8 cellular contexts compared by ENCODE assay signal in the genomic region with DNA sequence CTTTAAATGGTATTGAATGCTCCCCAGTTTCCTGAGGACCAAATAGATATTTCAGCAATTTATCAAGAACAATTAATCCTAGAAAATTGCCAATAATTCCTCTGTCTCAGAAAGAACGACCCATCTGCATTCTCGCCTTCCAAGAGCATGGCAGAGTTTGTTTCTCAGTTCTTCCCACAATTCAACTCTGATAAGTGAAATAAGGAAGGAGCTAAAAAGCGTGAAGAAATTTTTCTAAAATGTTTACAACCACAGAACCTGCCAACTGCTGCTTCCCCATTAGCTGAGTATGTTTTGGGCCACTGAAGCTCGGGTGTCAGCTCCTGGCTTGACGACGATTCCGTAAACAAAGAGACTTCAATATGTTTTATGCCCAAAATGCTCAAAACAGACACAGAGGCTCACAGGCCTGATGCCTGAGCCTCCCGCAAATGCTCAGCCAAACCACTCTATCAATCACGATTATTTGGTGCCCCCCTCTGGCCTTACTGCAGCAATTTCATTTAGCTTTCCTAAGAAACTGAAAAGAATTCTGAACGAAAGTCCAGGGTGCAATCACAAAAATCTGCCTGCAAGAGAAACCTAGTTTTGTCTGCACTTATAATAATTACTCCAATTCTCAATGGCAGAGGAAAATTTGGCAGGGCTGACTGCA.
DNase-seq lines count a peak whose midpoint lies in the region; ATAC-seq, FAIRE-seq and TF ChIP-seq lines count a peak whose summit lies in the region.

No MANE protein-coding gene starts in this region.

- H4K20me1 ChIP-seq in astrocyte (ENCODE audit: insufficient read depth, low read length), result no peaks in the 10 kb centered on the region

- ATAC-seq in GM21390 (IDR thresholded peaks at IDR 0.05; ENCODE audit: unreplicated experiment) (peak; percentile 58), HG03521 (IDR thresholded peaks at IDR 0.05; ENCODE audit: unreplicated experiment) (no peak)

- 36 to 45% methylated on average over 10 of the region's 10 CpGs for WGBS in esophagus squamous epithelium, 2 donors

- TF ChIP-seq CTCF in BE2C (IDR thresholded peaks at IDR 0.05; ENCODE audit: low read depth, low read length) (peak; percentile 74), astrocyte (IDR thresholded peaks at IDR 0.05; ENCODE audit: insufficient read depth, low read depth, low read length) (peak; percentile 82), type B pancreatic cell (conservative IDR thresholded peaks at IDR 0.05) (peak; percentile 75), esophagus squamous epithelium (IDR thresholded peaks at IDR 0.05) (peak in 2 of 6 experiments; percentile 6 to 32)

- no peaks in the 10 kb centered on the region for H3K79me2 ChIP-seq in astrocyte (ENCODE audit: insufficient read depth, low read length)

- H3K9ac ChIP-seq in astrocyte (ENCODE audit: low read length), result peak overlapping the region; percentile 61

- H3K36me3 Mint-ChIP-seq in astrocyte (ENCODE audit: low read depth, unreplicated experiment) (no peaks in the 10 kb centered on the region), type B pancreatic cell (no peaks in the 10 kb centered on the region)

- no peak for TF ChIP-seq POLR2A in esophagus squamous epithelium (IDR thresholded peaks at IDR 0.05)

- H3K27me3 ChIP-seq in BE2C (no peaks in the 10 kb centered on the region), astrocyte (ENCODE audit: insufficient read depth, low read length) (no peaks in the 10 kb centered on the region), esophagus squamous epithelium (no peaks in the 10 kb centered on the region)

- H3K9me3 Mint-ChIP-seq in astrocyte (ENCODE audit: unreplicated experiment), result no peaks in the 10 kb centered on the region
- H3K9me3 Mint-ChIP-seq in type B pancreatic cell, result no peaks in the 10 kb centered on the region

- H3K4me1 Mint-ChIP-seq in astrocyte (ENCODE audit: low read depth, unreplicated experiment) (peaks cover 11% of the 10 kb centered on the region), type B pancreatic cell (ENCODE audit: unreplicated experiment) (peaks cover 16% of the 10 kb centered on the region)

- peak overlapping the region; percentile 37 for H3K27ac ChIP-seq in astrocyte (ENCODE audit: low read depth, low read length)
- no peak overlapping the region for H3K27ac ChIP-seq in esophagus squamous epithelium

- peak overlapping the region; percentile 92 for H3K27ac Mint-ChIP-seq in astrocyte (ENCODE audit: unreplicated experiment)
- H3K27ac Mint-ChIP-seq in type B pancreatic cell, result peak overlapping the region; percentile 62

- no peaks in the 10 kb centered on the region for H3K9me3 ChIP-seq in BE2C
- no peaks in the 10 kb centered on the region for H3K9me3 ChIP-seq in astrocyte (ENCODE audit: insufficient read depth, low read depth, low read length)
- H3K9me3 ChIP-seq in esophagus squamous epithelium, result no peaks in the 10 kb centered on the region

- H3K27me3 Mint-ChIP-seq in astrocyte (ENCODE audit: low read depth, unreplicated experiment), result no peaks in the 10 kb centered on the region
- H3K27me3 Mint-ChIP-seq in type B pancreatic cell, result peaks cover 3% of the 10 kb centered on the region

- H3K36me3 ChIP-seq in BE2C (no peaks in the 10 kb centered on the region), astrocyte (ENCODE audit: insufficient read depth, low read length) (no peaks in the 10 kb centered on the region), esophagus squamous epithelium (no peaks in the 10 kb centered on the region)

- H3K4me2 ChIP-seq in astrocyte (ENCODE audit: low read length), result peak overlapping the region; percentile 45

- H3K4me1 ChIP-seq in BE2C, result no peaks in the 10 kb centered on the region
- peaks cover 4% of the 10 kb centered on the region for H3K4me1 ChIP-seq in astrocyte (ENCODE audit: insufficient read depth, low read length)
- no peaks in the 10 kb centered on the region for H3K4me1 ChIP-seq in esophagus squamous epithelium

- H3K4me3 ChIP-seq in BE2C (ENCODE audit: low read depth, low read length), result no peak overlapping the region
- no peak overlapping the region for H3K4me3 ChIP-seq in astrocyte (ENCODE audit: insufficient read depth, low read depth, low read length)
- H3K4me3 ChIP-seq in esophagus squamous epithelium, result no peak overlapping the region

- DNase-seq in BE2C, result peak; percentile 68
- DNase-seq in NCI-H446 (lab: John Stamatoyannopoulos, UW), result peak; percentile 75 to 87
- DNase-seq in astrocyte (ENCODE audit: low read depth), result peak; percentile 70
- peak; percentile 65 for DNase-seq in iPS-NIHi11 (ENCODE audit: low spot score)
- no peak for DNase-seq in type B pancreatic cell (ENCODE audit: extremely low spot score, unreplicated experiment)
- DNase-seq in esophagus squamous epithelium (lab: John Stamatoyannopoulos, UW), result no peak

- intact Hi-C loops in esophagus squamous epithelium (cut with DNase I), result no loop called here

- H3K4me3 Mint-ChIP-seq in astrocyte (ENCODE audit: unreplicated experiment), result no peak overlapping the region
- H3K4me3 Mint-ChIP-seq in type B pancreatic cell, result no peak overlapping the region

- FAIRE-seq in astrocyte (lab: Jason Lieb, UNC), result peak; percentile 83

- peak overlapping the region; percentile 80 for H2AFZ ChIP-seq in astrocyte (ENCODE audit: low read depth, low read length)

Comparison
In these comparisons a context has a peak if more than half of its experiments do, and no peak if none do; other contexts are left out.
1. DNase-seq: peak in BE2C (single experiment), NCI-H446 (2 of 2), astrocyte (single experiment) and iPS-NIHi11 (single experiment); none in type B pancreatic cell (single experiment) and esophagus squamous epithelium (single experiment).